In the genomic region with DNA sequence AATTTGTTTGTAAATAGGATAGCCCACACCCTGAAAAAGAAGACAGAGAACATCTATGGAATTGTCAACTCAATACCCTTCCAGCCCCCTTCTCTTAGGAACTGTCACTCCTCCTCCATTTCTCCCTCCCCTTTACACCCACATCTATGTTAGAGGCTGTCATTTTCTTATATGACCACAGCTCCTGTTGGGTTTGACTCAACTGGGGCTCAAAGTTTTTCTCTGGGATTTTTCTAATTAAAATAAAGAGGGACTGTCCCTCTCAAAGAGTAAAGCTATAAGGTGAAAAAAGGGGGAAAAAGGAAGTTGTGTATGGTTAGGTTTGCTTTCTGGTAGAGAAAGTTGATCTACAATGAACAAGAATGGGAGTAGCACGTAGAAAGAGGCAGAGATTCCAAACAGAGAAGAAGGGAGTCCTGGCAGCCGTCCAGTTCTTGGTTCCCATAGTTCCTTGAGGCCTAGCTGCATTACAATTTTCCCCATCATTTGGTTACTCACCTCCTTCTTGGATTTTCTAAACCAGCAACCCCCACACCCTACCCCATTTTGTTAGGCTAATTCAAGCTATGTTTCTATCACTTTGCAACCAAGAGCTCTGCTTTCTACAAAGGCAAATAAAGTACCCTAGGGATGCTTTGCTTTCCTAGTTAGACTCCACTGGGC, we compare ENCODE assay signal across 32 cellular contexts. TPM values are rescaled to one million over a fixed set of nuclear protein-coding genes. Genes with fewer than 3 reads are reported as not detected.
DNase-seq lines count a peak whose midpoint lies in the region; ATAC-seq and TF ChIP-seq lines count a peak whose summit lies in the region.
"Had no signal": no experiment of that assay in that cellular context is flagged by ENCODE, and none has a peak within 500 bp of the region (broad histone marks: within the 10 kb centered on the region; RNA-seq: fewer than 3 reads in every experiment).

No MANE protein-coding gene starts in this region.

- no peak for ATAC-seq in right cardiac atrium
- no peak for ATAC-seq in heart right ventricle
- peak; percentile 82 for ATAC-seq in activated T-helper 17 cell treated with anti-CD3 and anti-CD28 coated beads, Interleukin-2, amount 50 U/mL, for 72 hours (replicated peaks)
- ATAC-seq: foreskin keratinocyte, HCT116, Right ventricle myocardium inferior had no signal

- H3K9me3 Mint-ChIP-seq in activated T-helper 17 cell treated with anti-CD3 and anti-CD28 coated beads, Interleukin-2, amount 50 U/mL, for 72 hours = no peaks in the 10 kb centered on the region
- H3K9me3 Mint-ChIP-seq: nephron progenitor cell had no signal

- H3K4me3 ChIP-seq in right cardiac atrium (ENCODE audit: low read length) = no peak overlapping the region
- no peak overlapping the region for H3K4me3 ChIP-seq in heart right ventricle
- no peak overlapping the region for H3K4me3 ChIP-seq in fibroblast of the aortic adventitia (ENCODE audit: low read depth, low read length)
- no peak overlapping the region for H3K4me3 ChIP-seq in tibial artery
- H3K4me3 ChIP-seq: colonic mucosa, ovary, PC-9, thyroid gland had no signal

- H3K4me1 ChIP-seq in right cardiac atrium (ENCODE audit: control insufficient read depth, insufficient read depth, low read length) = peaks cover 2% of the 10 kb centered on the region
- H3K4me1 ChIP-seq in heart right ventricle = peaks cover 0 to 30% (median 12%) of the 10 kb centered on the region in 9 donors
- H3K4me1 ChIP-seq in tibial artery = peaks cover 0 to 65% (median 27%) of the 10 kb centered on the region in 4 donors
- H3K4me1 ChIP-seq: colonic mucosa, foreskin keratinocyte, thyroid gland had no signal

- no peak overlapping the region for H3K27ac Mint-ChIP-seq in activated T-helper 17 cell treated with anti-CD3 and anti-CD28 coated beads, Interleukin-2, amount 50 U/mL, for 72 hours
- H3K27ac Mint-ChIP-seq: IgD-negative memory B cell, nephron progenitor cell had no signal

- H3K9me3 ChIP-seq in right cardiac atrium (ENCODE audit: control insufficient read depth, low read length) = no peaks in the 10 kb centered on the region
- no peaks in the 10 kb centered on the region for H3K9me3 ChIP-seq in heart right ventricle
- H3K9me3 ChIP-seq in tibial artery = no peaks in the 10 kb centered on the region
- H3K9me3 ChIP-seq: colonic mucosa, ovary, thyroid gland had no signal

- no peak overlapping the region for H3K4me3 Mint-ChIP-seq in activated T-helper 17 cell treated with anti-CD3 and anti-CD28 coated beads, Interleukin-2, amount 50 U/mL, for 72 hours
- H3K4me3 Mint-ChIP-seq: IgD-negative memory B cell, nephron progenitor cell had no signal

- no peak for TF ChIP-seq CTCF in heart right ventricle (IDR thresholded peaks at IDR 0.05)
- TF ChIP-seq CTCF in fibroblast of the aortic adventitia (IDR thresholded peaks at IDR 0.05; ENCODE audit: insufficient read depth, low read length) = no peak
- no peak for TF ChIP-seq CTCF in tibial artery (IDR thresholded peaks at IDR 0.05)

- intact Hi-C loops in right cardiac atrium (cut with DNase I) = loop anchor here in 2 of 4 donors (10.0 kb wide), 1 partner anchor 45 kb away; the partner anchor contains the start of gene STK38L (in 2 of the 2)
- intact Hi-C loops in heart right ventricle (cut with DNase I) = no loop called here
- intact Hi-C loops in tibial artery (cut with DNase I; ENCODE audit: low total_unique reads) = loop anchor here (5.0 kb wide), 1 partner anchor 48 kb away; no protein-coding TSS in a partner anchor

- H3K27ac ChIP-seq in right cardiac atrium (ENCODE audit: low read length) = no peak overlapping the region
- peak overlapping the region in 2 of 10 donors; percentile 65 to 66 for H3K27ac ChIP-seq in heart right ventricle
- H3K27ac ChIP-seq in tibial artery = peak overlapping the region; percentile 83 to 84
- H3K27ac ChIP-seq: C4-2B, colonic mucosa, foreskin keratinocyte, ovary, PC-9, thyroid gland, VCaP had no signal

- H3K27me3 Mint-ChIP-seq in activated T-helper 17 cell treated with anti-CD3 and anti-CD28 coated beads, Interleukin-2, amount 50 U/mL, for 72 hours = no peaks in the 10 kb centered on the region
- H3K27me3 Mint-ChIP-seq: IgD-negative memory B cell had no signal

- WGBS in right cardiac atrium = 61% methylated on average over 2 of the region's 2 CpGs
- WGBS in heart right ventricle, 2 donors = 76 to 79% methylated on average over 2 of the region's 2 CpGs

- H3K27me3 ChIP-seq in right cardiac atrium (ENCODE audit: control insufficient read depth, insufficient read depth) = no peaks in the 10 kb centered on the region
- no peaks in the 10 kb centered on the region for H3K27me3 ChIP-seq in heart right ventricle
- no peaks in the 10 kb centered on the region for H3K27me3 ChIP-seq in tibial artery
- H3K27me3 ChIP-seq: colonic mucosa, foreskin keratinocyte, ovary, thyroid gland had no signal

- H3K4me1 Mint-ChIP-seq in activated T-helper 17 cell treated with anti-CD3 and anti-CD28 coated beads, Interleukin-2, amount 50 U/mL, for 72 hours = no peaks in the 10 kb centered on the region
- H3K4me1 Mint-ChIP-seq: IgD-negative memory B cell, nephron progenitor cell had no signal

- no peaks in the 10 kb centered on the region for H3K36me3 Mint-ChIP-seq in activated T-helper 17 cell treated with anti-CD3 and anti-CD28 coated beads, Interleukin-2, amount 50 U/mL, for 72 hours (ENCODE audit: low read depth)

- DNase-seq in right cardiac atrium (peak in 2 of 3 donors; percentile 34 to 75), heart right ventricle (no peak), fibroblast of the aortic adventitia (ENCODE audit: low read depth) (peak; percentile 14), tibial artery (no peak), NCI-H1105 treated with DMSO at 0.1 percent for 48 hours (lab: John Stamatoyannopoulos, UW) (no peak), kidney glomerular epithelial cell (lab: John Stamatoyannopoulos, UW) (no peak), superior temporal gyrus (ENCODE audit: extremely low spot score) (no peak)
- DNase-seq: activated CD4-positive, alpha-beta T cell treated with anti-CD3 and anti-CD28 coated beads, Interleukin-2, amount 50 U/mL, for 1 hour; activated CD8-positive, alpha-beta memory T cell treated with anti-CD3 and anti-CD28 coated beads, Interleukin-2, amount 50 U/mL, for 48 hours; activated effector memory CD4-positive, alpha-beta T cell treated with Interleukin-2 at 50 U/mL for 16 hours; Calu3; colonic mucosa; DND-41; effector memory CD4-positive, alpha-beta T cell; foreskin keratinocyte; mammary epithelial cell; NCI-H1694 treated with DMSO at 0.1 percent for 48 hours; NCI-H2171 treated with DMSO at 0.1 percent for 48 hours; NCI-H524 treated with DMSO at 0.1 percent for 48 hours; nephron progenitor cell; ovary; PC-9; retina; stimulated activated CD4-positive, alpha-beta T cell treated with anti-CD3 and anti-CD28 coated beads, Interleukin-4, amount 100 ng/mL, for 1 hour; stimulated activated naive CD4-positive, alpha-beta T cell; thyroid gland had no signal

- H3K36me3 ChIP-seq in heart right ventricle (no peaks in the 10 kb centered on the region), tibial artery (no peaks in the 10 kb centered on the region)
- H3K36me3 ChIP-seq: colonic mucosa, ovary, thyroid gland had no signal

RNA-seq across cellular contexts. Expression of gene STK38L, which starts 44.3 kb away (rescaled TPM):
- total RNA-seq in right cardiac atrium (100 to 1,000 TPM in 1 of 4 donors, 10 to 100 TPM in 3; 59.1 to 160 (median 63.7) TPM), heart right ventricle (100 to 1,000 TPM in 5 of 10 donors, 10 to 100 TPM in 5; 40.7 to 165 (median 104) TPM), fibroblast of the aortic adventitia (ENCODE audit: low replicate concordance) (25.9 and 33.6 TPM in 2 replicates)
- polyA plus RNA-seq in right cardiac atrium (19.5 TPM), heart right ventricle (10 to 100 TPM in 1 of 2 donors, 1 to 10 TPM in 1; 9.5 to 23.5 TPM)
- 10 to 100 TPM; 14.5 to 21.0 TPM for total RNA-seq in activated T-helper 17 cell treated with anti-CD3 and anti-CD28 coated beads, Interleukin-2, amount 50 U/mL, for 72 hours

Comparison
In these comparisons a context has a peak if more than half of its experiments do, and no peak if none do; other contexts are left out.
1. DNase-seq: peak in right cardiac atrium (2 of 3) and fibroblast of the aortic adventitia (single experiment); none in heart right ventricle (0 of 2), tibial artery (0 of 2), NCI-H1105 treated with DMSO at 0.1 percent for 48 hours (single experiment), kidney glomerular epithelial cell (single experiment) and superior temporal gyrus (single experiment).